21 cellular contexts compared by ENCODE assay signal in genomic region chr11:70328556-70328955, GRCh38.
"Had no signal": no experiment of that assay in that cellular context is flagged by ENCODE, and none has a peak within 500 bp of the region (broad histone marks: within the 10 kb centered on the region; RNA-seq: fewer than 3 reads in every experiment).

No MANE protein-coding gene starts in this region.

- H3K4me2 ChIP-seq: hepatocyte, neural progenitor cell, smooth muscle cell had no signal

- H3K27ac ChIP-seq: coronary artery, dorsolateral prefrontal cortex, foreskin keratinocyte, hepatocyte, left ventricle myocardium inferior, neural progenitor cell, ovary, tibial artery, vagina had no signal

- H3K27me3 ChIP-seq: dorsolateral prefrontal cortex, foreskin keratinocyte, hepatocyte, neural progenitor cell, ovary, tibial artery, upper lobe of left lung, vagina had no signal

- H3K9me3 ChIP-seq: left ventricle myocardium inferior, lower lobe of right lung, ovary, tibial artery, upper lobe of left lung, vagina had no signal

- H3K36me3 ChIP-seq: ovary had no signal

- DNase-seq: dorsolateral prefrontal cortex; effector CD8-positive, alpha-beta T cell; foreskin keratinocyte; left cardiac atrium; left ventricle myocardium inferior; lower lobe of right lung; midbrain; nucleus accumbens; ovary; right cardiac atrium; stimulated activated CD4-positive, alpha-beta T cell treated with anti-CD3 and anti-CD28 coated beads, Interleukin-4, amount 100 ng/mL, for 1 hour; stimulated activated CD8-positive, alpha-beta memory T cell treated with anti-CD3 and anti-CD28 coated beads, Interleukin-4, amount 100 ng/mL, for 48 hours; stimulated activated naive CD8-positive, alpha-beta T cell treated with anti-CD3 and anti-CD28 coated beads, Interleukin-15, Interleukin-2, amounts not matched to agents 100 U/mL and 50 U/mL, for 24 hours; tibial artery; upper lobe of left lung had no signal

- H3K4me3 ChIP-seq: coronary artery, dorsolateral prefrontal cortex, hepatocyte, left ventricle myocardium inferior, lower lobe of right lung, neural progenitor cell, ovary, smooth muscle cell, tibial artery, upper lobe of left lung, vagina had no signal

- H2AFZ ChIP-seq: hepatocyte, neural progenitor cell had no signal

- H3K4me1 ChIP-seq: foreskin keratinocyte, vagina had no signal

- FAIRE-seq: endometrium had no signal

- H3K9ac ChIP-seq: neural progenitor cell had no signal
